Comparison of ENCODE assay signal across 18 cellular contexts in genomic region chr2:188158337-188159100, GRCh38.
DNase-seq lines count a peak whose midpoint lies in the region; ATAC-seq and TF ChIP-seq lines count a peak whose summit lies in the region.
"Had no signal": no experiment of that assay in that cellular context is flagged by ENCODE, and none has a peak within 500 bp of the region (broad histone marks: within the 10 kb centered on the region; RNA-seq: fewer than 3 reads in every experiment).

No MANE protein-coding gene starts in this region.

- no peak for TF ChIP-seq POLR2A in IMR-90 (IDR thresholded peaks at IDR 0.05; ENCODE audit: low read depth, low read length)

- no peak overlapping the region for H3K27ac ChIP-seq in IMR-90 (ENCODE audit: insufficient read depth, low read length)
- H3K27ac ChIP-seq: VCaP had no signal

- POLR2A ChIA-PET in BJ (lab: Charles Lee): interaction anchor here (0.6 kb wide), 1 partner anchor 10 kb away, joined by 4 read pairs; no protein-coding TSS in a partner anchor
- POLR2A ChIA-PET in IMR-90 (lab: Charles Lee; ENCODE audit: unreplicated experiment): no interaction called here

- no peak overlapping the region for H3K14ac ChIP-seq in IMR-90 (replicated peaks; ENCODE audit: low read depth, low read length)

- H3K36me3 ChIP-seq in BJ (ENCODE audit: control insufficient read depth, insufficient read depth, low read length) (no peaks in the 10 kb centered on the region), IMR-90 (ENCODE audit: control insufficient read depth, insufficient read depth, low read length) (no peaks in the 10 kb centered on the region)

- in situ Hi-C loops in IMR-90 (cut with MboI; ENCODE audit: low sequenced_read_pairs): no loop called here

- H3K56ac ChIP-seq in IMR-90 (ENCODE audit: extremely low read depth, insufficient read depth, low read length): no peak overlapping the region

- WGBS in IMR-90 (ENCODE audit: extremely low coverage in 2 of 2, insufficient read length in 1 of 2), 2 experiments: no CpG with 5 or more reads among the region's 9 CpGs

- H4K91ac ChIP-seq in IMR-90 (ENCODE audit: insufficient read depth, low read depth, low read length): no peak overlapping the region

- no peak overlapping the region for H2BK20ac ChIP-seq in IMR-90 (ENCODE audit: low read depth, low read length)

- no peaks in the 10 kb centered on the region for H3K9me1 ChIP-seq in IMR-90 (ENCODE audit: insufficient read depth, low read length)

- no peak overlapping the region for H4K5ac ChIP-seq in IMR-90 (ENCODE audit: low read depth, low read length)

- H2AK5ac ChIP-seq in IMR-90 (ENCODE audit: low read depth, low read length): no peak overlapping the region

- H3K27me3 ChIP-seq in BJ (ENCODE audit: control insufficient read depth, insufficient read depth, low read length): no peaks in the 10 kb centered on the region
- H3K27me3 ChIP-seq in IMR-90 (ENCODE audit: control insufficient read depth, insufficient read depth, low read length): no peaks in the 10 kb centered on the region

- DNase-seq in BJ (ENCODE audit: low read depth) (peak; percentile 5), IMR-90 (peak; percentile 40), epithelial cell of esophagus (ENCODE audit: low read depth) (peak; percentile 48), kidney tubule cell (ENCODE audit: low spot score) (peak; percentile 10), Kasumi-1 (lab: John Stamatoyannopoulos, UW) (no peak), GOT3 (lab: John Stamatoyannopoulos, UW) (no peak), posterior vena cava (ENCODE audit: low spot score) (no peak), pons (ENCODE audit: low spot score) (no peak)
- DNase-seq: activated CD4-positive, alpha-beta T cell treated with anti-CD3 and anti-CD28 coated beads, Interleukin-2, amount 50 U/mL, for 48 hours; CD4-positive, alpha-beta T cell; DMS153; effector CD4-positive, alpha-beta T cell; left colon; midbrain; NCI-H1417 treated with DMSO at 0.1 percent for 48 hours; NCI-H526 treated with DMSO at 0.1 percent for 48 hours; posterior cingulate gyrus had no signal

- no peak overlapping the region for H2BK120ac ChIP-seq in IMR-90 (ENCODE audit: low read depth, low read length)

- intact Hi-C loops in IMR-90 (cut with micrococcal nuclease) (no loop called here), posterior vena cava (cut with DNase I) (no loop called here)

- TF ChIP-seq CTCF in BJ (IDR thresholded peaks at IDR 0.05; ENCODE audit: insufficient read depth, low read depth, low read length) (no peak), IMR-90 (conservative IDR thresholded peaks at IDR 0.05; ENCODE audit: low read depth, low read length) (no peak), epithelial cell of esophagus (IDR thresholded peaks at IDR 0.05; ENCODE audit: insufficient read depth, low read depth, low read length, missing control alignments) (no peak)

- H3K4me3 ChIP-seq in BJ (ENCODE audit: low read depth, low read length): no peak overlapping the region
- H3K4me3 ChIP-seq in IMR-90 (ENCODE audit: insufficient read depth, low read depth, low read length): no peak overlapping the region
- H3K4me3 ChIP-seq in epithelial cell of esophagus (ENCODE audit: low read length): no peak overlapping the region

- no TSS peak for BruUV-seq in IMR-90 (replicated peaks; lab: Mats Ljungman, UMichigan)

- H3K4me1 ChIP-seq in IMR-90 (ENCODE audit: control insufficient read depth, insufficient read depth, low read length): peaks cover 2% of the 10 kb centered on the region; the same call in 1 of the 2 replicates

- H3K4me2 ChIP-seq in IMR-90 (ENCODE audit: low read depth, low read length): no peak overlapping the region

- H2AK9ac ChIP-seq in IMR-90 (replicated peaks; ENCODE audit: low read depth, low read length, poor library complexity): no peak overlapping the region

- peak; percentile 35 for ATAC-seq in IMR-90 (ENCODE audit: low read depth)
- ATAC-seq: left colon had no signal

- dilution Hi-C loops in IMR-90 (cut with HindIII; ENCODE audit: low sequenced_read_pairs, unreplicated experiment): no loop called here

- no peak overlapping the region for H2BK15ac ChIP-seq in IMR-90 (ENCODE audit: low read depth, low read length)

- no peak overlapping the region for H4K8ac ChIP-seq in IMR-90 (ENCODE audit: low read depth in 2 of 2, low read length in 2 of 2)

- CTCF ChIA-PET in BJ (lab: Yijun Ruan, JAX): no interaction called here
- CTCF ChIA-PET in IMR-90 (lab: Yijun Ruan, JAX): no interaction called here

- no peak overlapping the region for H3K4ac ChIP-seq in IMR-90 (ENCODE audit: low read depth, low read length)

- H2BK5ac ChIP-seq in IMR-90 (ENCODE audit: low read depth, low read length, poor library complexity, severe bottlenecking): no peak overlapping the region

- no peak overlapping the region for H3K23ac ChIP-seq in IMR-90 (ENCODE audit: low read depth, low read length)

- H3K18ac ChIP-seq in IMR-90 (ENCODE audit: low read depth, low read length): no peak overlapping the region

- no peak overlapping the region for H2AFZ ChIP-seq in IMR-90 (replicated peaks; ENCODE audit: low read length, poor library complexity)

- TF ChIP-seq RAD21 in IMR-90 (IDR thresholded peaks at IDR 0.05; ENCODE audit: low read length): no peak

- H3K79me1 ChIP-seq in IMR-90 (ENCODE audit: low read depth in 1 of 2, low read length in 2 of 2): no peaks in the 10 kb centered on the region

- H4K20me1 ChIP-seq in IMR-90 (ENCODE audit: insufficient read depth, low read length): no peaks in the 10 kb centered on the region

- H3K9ac ChIP-seq in IMR-90 (ENCODE audit: low read depth, low read length): no peak overlapping the region

- H3K9me3 ChIP-seq in IMR-90 (ENCODE audit: control insufficient read depth, insufficient read depth, low read length): no peaks in the 10 kb centered on the region

TF ChIP-seq in IMR-90, 13 proteins besides CTCF, POLR2A, EP300 and RAD21:
- no peak for TF ChIP-seq SMC3 (IDR thresholded peaks at IDR 0.05; ENCODE audit: low read depth, low read length)
- peak; percentile 29; the same call in 1 of the 2 replicates for TF ChIP-seq BHLHE40 (IDR thresholded peaks at IDR 0.05; ENCODE audit: low read depth, low read length)

Comparison
In these comparisons a context has a peak if more than half of its experiments do, and no peak if none do; other contexts are left out.
1. DNase-seq: peak in BJ (single experiment), IMR-90 (single experiment), epithelial cell of esophagus (single experiment) and kidney tubule cell (single experiment); none in Kasumi-1 (0 of 2), GOT3 (single experiment), posterior vena cava (single experiment) and pons (single experiment).